In the genomic region with DNA sequence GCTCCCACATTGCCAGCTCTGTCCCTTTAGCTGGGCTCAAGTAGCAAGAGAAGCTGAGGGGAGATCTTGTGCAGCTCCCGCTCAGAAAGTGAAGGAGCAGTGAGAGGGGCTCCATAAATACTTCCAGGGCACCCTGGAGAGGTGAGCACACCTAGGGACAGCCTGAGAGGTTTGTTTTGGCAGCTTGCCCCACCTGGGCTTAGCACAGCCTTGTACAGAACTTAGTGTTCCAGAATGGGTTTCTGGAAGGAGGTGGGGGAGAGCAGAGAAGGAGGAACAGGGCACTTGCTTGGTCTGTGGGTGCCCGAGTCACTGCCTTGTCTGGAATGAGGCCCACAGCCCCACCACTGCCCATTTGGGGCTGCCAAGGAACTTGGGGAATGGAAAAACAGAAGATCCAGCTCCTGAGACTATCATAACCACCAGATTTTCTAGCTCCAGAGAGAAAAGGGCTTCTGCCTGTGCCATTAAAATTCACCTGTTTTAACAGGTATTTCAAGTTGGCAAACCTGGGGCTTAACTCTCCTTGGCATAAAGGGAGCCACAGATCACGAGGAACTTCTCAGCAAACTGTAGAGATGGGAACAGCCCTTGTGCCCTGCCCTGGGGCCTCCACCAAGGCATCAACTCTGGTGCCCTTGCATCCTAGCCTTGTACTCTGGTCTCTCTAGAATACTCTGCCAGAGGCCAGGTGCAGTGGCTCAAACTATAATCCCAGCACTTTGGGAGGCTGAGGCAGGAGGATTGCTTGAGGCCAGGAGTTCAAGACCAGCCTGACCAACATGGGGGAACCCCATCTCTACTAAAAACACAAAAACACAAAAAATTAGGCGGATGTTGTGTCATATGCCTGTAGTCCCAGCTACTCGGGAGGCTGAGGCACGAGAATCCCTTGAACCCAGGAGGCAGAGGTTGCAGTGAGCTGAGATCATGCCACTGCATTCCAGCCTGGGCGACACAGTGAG, we compare ENCODE assay signal across 17 cellular contexts. TPM values are rescaled to one million over a fixed set of nuclear protein-coding genes. Genes with fewer than 3 reads are reported as not detected.
DNase-seq lines count a peak whose midpoint lies in the region; ATAC-seq and TF ChIP-seq lines count a peak whose summit lies in the region.
"Had no signal": no experiment of that assay in that cellular context is flagged by ENCODE, and none has a peak within 500 bp of the region (broad histone marks: within the 10 kb centered on the region; RNA-seq: fewer than 3 reads in every experiment).

No MANE protein-coding gene starts in this region.

- TF ChIP-seq POLR2A in right lobe of liver (IDR thresholded peaks at IDR 0.05) = no peak

- no peaks in the 10 kb centered on the region for H3K27me3 ChIP-seq in RWPE2 (ENCODE audit: insufficient read depth, poor library complexity, severe bottlenecking)
- no peaks in the 10 kb centered on the region for H3K27me3 ChIP-seq in right lobe of liver
- H3K27me3 ChIP-seq: tibial artery had no signal

- no peaks in the 10 kb centered on the region for H3K9me3 Mint-ChIP-seq in type B pancreatic cell
- H3K9me3 Mint-ChIP-seq: endodermal cell, neural progenitor cell had no signal

- H3K27ac Mint-ChIP-seq in type B pancreatic cell = peak overlapping the region; percentile 71
- H3K27ac Mint-ChIP-seq: endodermal cell, neural progenitor cell had no signal

- ATAC-seq in RWPE2 (ENCODE audit: low read depth) = peak; percentile 54; the same call in 2 of the 3 replicates
- peak; percentile 20 to 58 (median 52) for ATAC-seq in right lobe of liver
- no peak for ATAC-seq in HG03196 (IDR thresholded peaks at IDR 0.05; ENCODE audit: unreplicated experiment)
- ATAC-seq: GM12878 had no signal

- no peak overlapping the region for H3K4me3 ChIP-seq in RWPE2 (ENCODE audit: severe bottlenecking)
- H3K4me3 ChIP-seq in right lobe of liver = no peak overlapping the region
- H3K4me3 ChIP-seq: GM12878, neural progenitor cell, tibial artery had no signal

- intact Hi-C loops in right lobe of liver (cut with DNase I) = no loop called here

- TF ChIP-seq CTCF in RWPE2 (IDR thresholded peaks at IDR 0.05; ENCODE audit: poor library complexity, severe bottlenecking) = no peak
- TF ChIP-seq CTCF in right lobe of liver (IDR thresholded peaks at IDR 0.05) = no peak
- no peak for TF ChIP-seq CTCF in type B pancreatic cell (conservative IDR thresholded peaks at IDR 0.05)

- no peaks in the 10 kb centered on the region for H3K36me3 ChIP-seq in RWPE2 (ENCODE audit: low read depth)
- no peaks in the 10 kb centered on the region for H3K36me3 ChIP-seq in right lobe of liver
- H3K36me3 ChIP-seq: neural progenitor cell had no signal

- DNase-seq in NCI-H146 (lab: John Stamatoyannopoulos, UW) = peak; percentile 18
- no peak for DNase-seq in NCI-H146 treated with DMSO at 0.1 percent for 48 hours (lab: John Stamatoyannopoulos, UW; ENCODE audit: unreplicated experiment)
- no peak for DNase-seq in RWPE2 (ENCODE audit: low spot score)
- DNase-seq in right lobe of liver = peak; percentile 53 to 72 (median 67)
- DNase-seq in type B pancreatic cell (ENCODE audit: extremely low spot score, unreplicated experiment) = no peak
- no peak for DNase-seq in ACHN
- DNase-seq in NCI-H128 (lab: John Stamatoyannopoulos, UW; ENCODE audit: unreplicated experiment) = no peak
- DNase-seq: activated CD4-positive, alpha-beta T cell treated with anti-CD3 and anti-CD28 coated beads, Interleukin-2, amount 50 U/mL, for 1 hour; DMS 273 treated with DMSO at 0.1 percent for 48 hours; endodermal cell; glutamatergic neuron; NCI-H1694; tibial artery had no signal

- H3K4me1 ChIP-seq in RWPE2 (ENCODE audit: insufficient read depth, poor library complexity, severe bottlenecking) (peaks cover 18% of the 10 kb centered on the region), right lobe of liver (peaks cover 0 to 51% (median 18%) of the 10 kb centered on the region in 4 donors)

- no peaks in the 10 kb centered on the region for H3K36me3 Mint-ChIP-seq in type B pancreatic cell
- H3K36me3 Mint-ChIP-seq: neural progenitor cell had no signal

- H3K4me1 Mint-ChIP-seq in type B pancreatic cell (ENCODE audit: unreplicated experiment) = peaks cover 24% of the 10 kb centered on the region

- 70% methylated on average over 7 of the region's 7 CpGs for WGBS in right lobe of liver (ENCODE audit: insufficient coverage, low coverage, low lambda C conversion rate, missing lambda C conversion rate)

- no peak overlapping the region for H3K27ac ChIP-seq in RWPE2 (ENCODE audit: poor library complexity, severe bottlenecking)
- H3K27ac ChIP-seq in right lobe of liver = peak overlapping the region in 2 of 3 donors; percentile 4 to 49
- H3K27ac ChIP-seq: neural progenitor cell, tibial artery had no signal

- peaks cover 11% of the 10 kb centered on the region for H3K27me3 Mint-ChIP-seq in type B pancreatic cell

- peak overlapping the region; percentile 91 for H3K4me3 Mint-ChIP-seq in type B pancreatic cell
- H3K4me3 Mint-ChIP-seq: endodermal cell, neural progenitor cell had no signal

- H3K9me3 ChIP-seq in RWPE2 (ENCODE audit: severe bottlenecking) = no peaks in the 10 kb centered on the region
- H3K9me3 ChIP-seq in right lobe of liver = no peaks in the 10 kb centered on the region
- H3K9me3 ChIP-seq: tibial artery had no signal

- in situ Hi-C loops in ACHN (cut with HindIII; ENCODE audit: low pct_ligation_motif_present, low pct_unique_long_range_greater_than_20kb, low sequenced_read_pairs) = no loop called here

RNA-seq across cellular contexts. Expression of gene PRR15L, which starts 1.9 kb away (rescaled TPM):
- total RNA-seq in right lobe of liver = 1 to 10 TPM in 1 of 6 experiments, under 1 TPM in 5; 0.19 to 1.1 (median 0.47) TPM
- 20.0 and 32.5 TPM in 2 replicates for total RNA-seq in type B pancreatic cell (ENCODE audit: low replicate concordance)
- total RNA-seq: A673, GM12878 had no signal

RNA-seq across cellular contexts. Expression of gene PNPO, which starts 14.4 kb away (rescaled TPM):
- total RNA-seq in right lobe of liver = 100 to 1,000 TPM in 5 of 6 experiments, 10 to 100 TPM in 1; 85.0 to 151 (median 124) TPM
- 12.8 and 16.3 TPM in 2 replicates for total RNA-seq in type B pancreatic cell (ENCODE audit: low replicate concordance)

RNA-seq across cellular contexts. Expression of gene CDK5RAP3, which starts 15.1 kb away (rescaled TPM):
- total RNA-seq in right lobe of liver (100 to 1,000 TPM in 3 of 6 experiments, 10 to 100 TPM in 3; 47.3 to 119 (median 99.7) TPM), type B pancreatic cell (ENCODE audit: low replicate concordance) (187 and 217 TPM in 2 replicates)

RNA-seq across cellular contexts. Expression of gene SP2, which starts 59.7 kb away (rescaled TPM):
- total RNA-seq in right lobe of liver (1 to 10 TPM; 3.1 to 7.9 (median 5.5) TPM), type B pancreatic cell (ENCODE audit: low replicate concordance) (16.9 and 22.0 TPM in 2 replicates)

Comparison
In these comparisons a context has a peak if more than half of its experiments do, and no peak if none do; other contexts are left out.
1. DNase-seq: peak in NCI-H146 (single experiment) and right lobe of liver (3 of 3); none in NCI-H146 treated with DMSO at 0.1 percent for 48 hours (single experiment), RWPE2 (single experiment), type B pancreatic cell (single experiment), ACHN (single experiment) and NCI-H128 (single experiment).